Comparison of ENCODE assay signal across 20 cellular contexts in the genomic region with DNA sequence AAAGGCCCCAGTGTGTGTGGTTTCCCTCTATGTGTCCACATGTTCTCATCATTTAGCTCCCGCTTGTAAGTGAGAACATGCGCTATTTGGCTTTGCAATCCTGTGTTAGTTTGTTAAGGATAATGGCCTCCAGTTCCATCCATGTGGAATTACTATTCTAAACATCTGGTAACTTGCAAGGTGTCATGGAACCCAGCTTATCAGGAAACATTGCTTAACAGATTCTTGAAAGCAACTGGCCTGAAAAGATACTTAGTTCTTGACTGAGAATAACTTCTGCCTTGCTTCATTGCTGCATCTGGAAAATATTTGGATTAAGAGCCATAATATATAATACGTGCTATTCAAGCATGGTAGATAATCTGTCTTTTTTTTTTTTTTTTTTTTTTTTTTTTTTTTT.
"Had no signal": no experiment of that assay in that cellular context is flagged by ENCODE, and none has a peak within 500 bp of the region (broad histone marks: within the 10 kb centered on the region; RNA-seq: fewer than 3 reads in every experiment).

No MANE protein-coding gene starts in this region.

- H2AFZ ChIP-seq: parathyroid adenoma had no signal

- H3K4me3 Mint-ChIP-seq: activated CD4-positive, alpha-beta memory T cell treated with anti-CD3 and anti-CD28 coated beads, Interleukin-2, amount 10 ng/mL, durations not matched to agents 7 days and 5 days; activated CD4-positive, alpha-beta T cell treated with anti-CD3 and anti-CD28 coated beads for 36 hours; activated naive CD8-positive, alpha-beta T cell treated with anti-CD3 and anti-CD28 coated beads, Interleukin-2, amount 10 ng/mL, durations not matched to agents 7 days and 5 days; activated T-cell treated with anti-CD3 and anti-CD28 coated beads, Interleukin-2, amount 50 U/mL, for 4 hours; stimulated activated naive B cell treated with anti-CD40 and anti-IgM and Interleukin-4, amounts not matched to agents 10 μg/mL and 1 μg/mL and 100 μg/mL, for 72 hours had no signal

- FAIRE-seq: endothelial cell of umbilical vein had no signal

- H3K27me3 ChIP-seq: heart left ventricle, neutrophil, tibial nerve, vagina had no signal

- H3K27ac Mint-ChIP-seq: activated CD4-positive, alpha-beta memory T cell treated with anti-CD3 and anti-CD28 coated beads, Interleukin-2, amount 10 ng/mL, durations not matched to agents 7 days and 5 days; activated CD4-positive, alpha-beta T cell treated with anti-CD3 and anti-CD28 coated beads for 36 hours; activated naive CD8-positive, alpha-beta T cell treated with anti-CD3 and anti-CD28 coated beads, Interleukin-2, amount 10 ng/mL, durations not matched to agents 7 days and 5 days; stimulated activated naive B cell treated with anti-CD40 and anti-IgM and Interleukin-4, amounts not matched to agents 10 μg/mL and 1 μg/mL and 100 μg/mL, for 72 hours had no signal

- H3K36me3 Mint-ChIP-seq: naive B cell had no signal

- ATAC-seq: activated CD4-positive, alpha-beta T cell treated with anti-CD3 and anti-CD28 coated beads for 36 hours; activated T-cell treated with anti-CD3 and anti-CD28 coated beads, Interleukin-2, amount 50 U/mL, for 4 hours; heart left ventricle; left cardiac atrium; stimulated activated naive B cell treated with anti-CD40 and anti-IgM and Interleukin-4, amounts not matched to agents 10 μg/mL and 1 μg/mL and 100 μg/mL, for 72 hours had no signal

- H3K9ac ChIP-seq: parathyroid adenoma had no signal

- DNase-seq: activated CD4-positive, alpha-beta memory T cell treated with anti-CD3 and anti-CD28 coated beads, Interleukin-2, amount 10 ng/mL, durations not matched to agents 7 days and 5 days; activated CD4-positive, alpha-beta T cell treated with anti-CD3 and anti-CD28 coated beads for 36 hours; activated effector memory CD4-positive, alpha-beta T cell treated with anti-CD3 and anti-CD28 coated beads, Interleukin-2, amount 50 U/mL, for 16 hours; activated naive CD8-positive, alpha-beta T cell treated with anti-CD3 and anti-CD28 coated beads, Interleukin-2, amount 10 ng/mL, durations not matched to agents 7 days and 5 days; activated T-cell treated with anti-CD3 and anti-CD28 coated beads, Interleukin-2, amount 50 U/mL, for 4 hours; anterior cingulate cortex; cortex of kidney; effector CD4-positive, alpha-beta T cell; foreskin melanocyte; heart left ventricle; left cardiac atrium; naive B cell; retina; stimulated activated naive B cell treated with anti-CD40 and anti-IgM and Interleukin-4, amounts not matched to agents 10 μg/mL and 1 μg/mL and 100 μg/mL, for 72 hours had no signal

- H3K27me3 Mint-ChIP-seq: activated CD4-positive, alpha-beta memory T cell treated with anti-CD3 and anti-CD28 coated beads, Interleukin-2, amount 10 ng/mL, durations not matched to agents 7 days and 5 days; activated CD4-positive, alpha-beta T cell treated with anti-CD3 and anti-CD28 coated beads for 36 hours; activated naive CD8-positive, alpha-beta T cell treated with anti-CD3 and anti-CD28 coated beads, Interleukin-2, amount 10 ng/mL, durations not matched to agents 7 days and 5 days; naive B cell; stimulated activated naive B cell treated with anti-CD40 and anti-IgM and Interleukin-4, amounts not matched to agents 10 μg/mL and 1 μg/mL and 100 μg/mL, for 72 hours had no signal

- H3K9me3 ChIP-seq: heart left ventricle, neutrophil, tibial nerve, vagina had no signal

- H3K27ac ChIP-seq: heart left ventricle, neutrophil, parathyroid adenoma, tibial nerve, vagina had no signal

- H3K9me3 Mint-ChIP-seq: activated T-cell treated with anti-CD3 and anti-CD28 coated beads, Interleukin-2, amount 50 U/mL, for 4 hours; naive B cell had no signal

- H3K4me3 ChIP-seq: heart left ventricle, lung, tibial nerve, vagina had no signal
